ENCODE assay signal across 6 cellular contexts in genomic region chr10:50145575-50145974, GRCh38.
DNase-seq lines count a peak whose midpoint lies in the region; TF ChIP-seq lines count a peak whose summit lies in the region.
"Not testable (repeated sequence)": the region's sequence is repeated elsewhere in the genome, so short reads cannot be mapped to it uniquely, and the experiment has no call there.

No MANE protein-coding gene starts in this region.

- H3K9ac ChIP-seq in adipocyte (ENCODE audit: low read length): not testable (repeated sequence)

- not testable (repeated sequence) for H3K27ac ChIP-seq in brain microvascular endothelial cell

- in situ Hi-C loops in brain microvascular endothelial cell (cut with HindIII; ENCODE audit: low pct_ligation_motif_present, low sequenced_read_pairs): not testable (repeated sequence)

- not testable (repeated sequence) for H3K36me3 ChIP-seq in adipocyte (ENCODE audit: control insufficient read depth, insufficient read depth, low read length, severe bottlenecking); brain microvascular endothelial cell (replicated peaks)

- not testable (repeated sequence) for H3K27me3 ChIP-seq in adipocyte (replicated peaks; ENCODE audit: control insufficient read depth, insufficient read depth, low read length); brain microvascular endothelial cell (replicated peaks)

- not testable (repeated sequence) for H3K9me3 ChIP-seq in adipocyte (ENCODE audit: control insufficient read depth, low read length)

- TF ChIP-seq CTCF in brain microvascular endothelial cell (IDR thresholded peaks at IDR 0.05; ENCODE audit: low read depth, low read length, missing control alignments): not testable (repeated sequence)

- H3K4me1 ChIP-seq in adipocyte (ENCODE audit: control insufficient read depth, insufficient read depth, low read length): not testable (repeated sequence)

- not testable (repeated sequence) for H3K4me3 ChIP-seq in adipocyte (ENCODE audit: low read length); brain microvascular endothelial cell (ENCODE audit: low read depth, low read length)

- DNase-seq in EH (ENCODE audit: low read depth) (peak; percentile 35), HCEC 1CT (peak; percentile 45), adipocyte (ENCODE audit: low read depth) (peak; percentile 22), brain microvascular endothelial cell (peak; percentile 29), fibroblast of peridontal ligament (ENCODE audit: extremely low read depth) (peak; percentile 60), iris pigment epithelial cell (ENCODE audit: low read depth) (peak; percentile 72)

Comparison
In these comparisons a context has a peak if more than half of its experiments do, and no peak if none do; other contexts are left out.
1. DNase-seq: peak in every context shown above with its lines; median percentile 72 in iris pigment epithelial cell; 60 in fibroblast of peridontal ligament; 45 in HCEC 1CT; 35 in EH; 29 in brain microvascular endothelial cell; 22 in adipocyte.